ENCODE assay signal across 8 cellular contexts in genomic region chr1:156126701-156127534, GRCh38. TPM values are rescaled to one million over a fixed set of nuclear protein-coding genes. Genes with fewer than 3 reads are reported as not detected.
A peak's percentile ranks its signal among the peaks of the same experiment; 100 is the strongest.
DNase-seq lines count a peak whose midpoint lies in the region; ATAC-seq, FAIRE-seq and TF ChIP-seq lines count a peak whose summit lies in the region.

No MANE protein-coding gene starts in this region.

- H3K27ac ChIP-seq in CD4-positive, alpha-beta T cell (ENCODE audit: low read depth, low read length), result peak overlapping the region; percentile 73
- peak overlapping the region; percentile 82 for H3K27ac ChIP-seq in GM23338 (ENCODE audit: low read depth)
- peak overlapping the region; percentile 99 for H3K27ac ChIP-seq in psoas muscle

- H3K27me3 ChIP-seq in CD4-positive, alpha-beta T cell (ENCODE audit: control insufficient read depth, insufficient read depth, low read length), result no peaks in the 10 kb centered on the region
- no peaks in the 10 kb centered on the region for H3K27me3 ChIP-seq in GM23338 (ENCODE audit: insufficient read depth)
- H3K27me3 ChIP-seq in psoas muscle (ENCODE audit: insufficient read depth in 3 of 3, low read length in 2 of 3), result no peaks in the 10 kb centered on the region

- H3K4me3 ChIP-seq in GM23338 (no peak overlapping the region), epithelial cell of proximal tubule (ENCODE audit: low read depth, low read length) (peak overlapping the region; percentile 15), psoas muscle (peak overlapping the region; percentile 54)

- POLR2A ChIA-PET in CD4-positive, alpha-beta T cell (lab: Charles Lee), result interaction anchor here (0.6 to 3.5 kb wide), 7 partner anchors 12 to 67 kb away, joined by 3 to 18 read pairs (median 7); partner anchors contain the start of genes LMNA and SLC25A44

- peaks cover 55% of the 10 kb centered on the region for H3K4me1 ChIP-seq in GM23338 (ENCODE audit: insufficient read depth)
- H3K4me1 ChIP-seq in psoas muscle, result peaks cover 87% of the 10 kb centered on the region

- H4K20me1 ChIP-seq in GM23338 (replicated peaks; ENCODE audit: insufficient read depth), result no peaks in the 10 kb centered on the region

- peak; percentile 55 to 86 (median 69) for DNase-seq in CD4-positive, alpha-beta T cell
- DNase-seq in GM23338 (ENCODE audit: low spot score) (no peak), NOMO-1 (lab: John Stamatoyannopoulos, UW; ENCODE audit: unreplicated experiment in 2 of 2) (peak; percentile 89 to 99), epithelial cell of proximal tubule (ENCODE audit: low read depth) (no peak), psoas muscle (peak; percentile 61 to 73), urothelium cell line (ENCODE audit: low spot score) (peak; percentile 51), DMS114 treated with DMSO at 0.1 percent for 48 hours (lab: John Stamatoyannopoulos, UW; ENCODE audit: unreplicated experiment) (no peak)
- DNase-seq in activated CD8-positive, alpha-beta memory T cell treated with anti-CD3 and anti-CD28 coated beads, Interleukin-2, amount 50 U/mL, for 4 hours, result peak; percentile 76

- H3K36me3 ChIP-seq in GM23338 (ENCODE audit: insufficient read depth) (peaks cover 3% of the 10 kb centered on the region; the same call in 1 of the 2 replicates), psoas muscle (ENCODE audit: insufficient read depth in 1 of 2, low read depth in 1 of 2) (peaks cover 4 to 16% of the 10 kb centered on the region in 2 donors)

- peaks cover 5% of the 10 kb centered on the region for H3K27me3 Mint-ChIP-seq in CD4-positive, alpha-beta T cell
- H3K27me3 Mint-ChIP-seq in GM23338 (ENCODE audit: insufficient read depth, low read depth, poor library complexity), result peaks cover 30% of the 10 kb centered on the region

- WGBS in psoas muscle, 3 donors, result 26 to 39% (median 27%) methylated on average over 15 of the region's 15 CpGs

- H3K9me3 Mint-ChIP-seq in CD4-positive, alpha-beta T cell, result no peaks in the 10 kb centered on the region
- H3K9me3 Mint-ChIP-seq in GM23338, result no peaks in the 10 kb centered on the region

- no peak overlapping the region for H3K4me2 ChIP-seq in GM23338

- CTCF ChIA-PET in CD4-positive, alpha-beta T cell (lab: Charles Lee), result interaction anchor here (0.9 to 8.1 kb wide), 9 partner anchors 9 to 98 kb away, joined by 3 to 194 read pairs (median 13); partner anchors contain the start of gene LMNA

- no peaks in the 10 kb centered on the region for H3K9me3 ChIP-seq in CD4-positive, alpha-beta T cell (ENCODE audit: control insufficient read depth, low read length)
- no peaks in the 10 kb centered on the region for H3K9me3 ChIP-seq in psoas muscle

- FAIRE-seq in urothelium cell line (lab: Jason Lieb, UNC), result no peak

- intact Hi-C loops in CD4-positive, alpha-beta T cell (cut with DNase I, micrococcal nuclease), result loop anchor here (1.0 kb wide), 2 partner anchors 21 to 30 kb away; no protein-coding TSS in a partner anchor
- intact Hi-C loops in psoas muscle (cut with DNase I), result loop anchor here in 1 of 2 donors (10.0 kb wide), 1 partner anchor 378 kb away; the partner anchor contains the start of gene MEF2D

- H3K79me2 ChIP-seq in GM23338 (replicated peaks; ENCODE audit: insufficient read depth), result peaks cover 10% of the 10 kb centered on the region

- H3F3A ChIP-seq in GM23338 (replicated peaks; ENCODE audit: low read depth), result peaks cover 8% of the 10 kb centered on the region; the same call in 1 of the 2 replicates

- peak overlapping the region; percentile 62 for H3K4me3 Mint-ChIP-seq in CD4-positive, alpha-beta T cell
- H3K4me3 Mint-ChIP-seq in GM23338, result peak overlapping the region; percentile 64; the same call in 2 of the 3 replicates

- H3K4me1 Mint-ChIP-seq in CD4-positive, alpha-beta T cell (ENCODE audit: low read depth), result peaks cover 70% of the 10 kb centered on the region
- H3K4me1 Mint-ChIP-seq in GM23338, result peaks cover 58% of the 10 kb centered on the region

- no peaks in the 10 kb centered on the region for H3K9me2 ChIP-seq in GM23338 (ENCODE audit: insufficient read depth)

- no peak for TF ChIP-seq CTCF in CD4-positive, alpha-beta T cell (IDR thresholded peaks at IDR 0.05)
- TF ChIP-seq CTCF in GM23338 (conservative IDR thresholded peaks at IDR 0.05; ENCODE audit: low read depth in 2 of 2), result no peak
- no peak for TF ChIP-seq CTCF in epithelial cell of proximal tubule (conservative IDR thresholded peaks at IDR 0.05; ENCODE audit: low read depth, low read length)
- TF ChIP-seq CTCF in psoas muscle (IDR thresholded peaks at IDR 0.05), result no peak

- peak overlapping the region; percentile 68 for H3K27ac Mint-ChIP-seq in CD4-positive, alpha-beta T cell
- H3K27ac Mint-ChIP-seq in GM23338, result peak overlapping the region; percentile 90

- peak; percentile 73 for ATAC-seq in CD4-positive, alpha-beta T cell (ENCODE audit: poor library complexity)
- ATAC-seq in GM23338 (no peak), psoas muscle (no peak)

- H2AFZ ChIP-seq in GM23338, result no peak overlapping the region

- H3K36me3 Mint-ChIP-seq in CD4-positive, alpha-beta T cell (ENCODE audit: low read depth), result peaks cover 7% of the 10 kb centered on the region
- H3K36me3 Mint-ChIP-seq in GM23338 (ENCODE audit: low read depth), result peaks cover 3% of the 10 kb centered on the region

TF ChIP-seq in GM23338, 12 proteins besides CTCF, POLR2A, EP300 and RAD21:
- TF ChIP-seq EZH2phosphoT487 (IDR thresholded peaks at IDR 0.05; ENCODE audit: unreplicated experiment), result no peak
- no peak for TF ChIP-seq REST (IDR thresholded peaks at IDR 0.05; ENCODE audit: unreplicated experiment)
- no peak for TF ChIP-seq NANOG (IDR thresholded peaks at IDR 0.05; ENCODE audit: borderline replicate concordance)
- TF ChIP-seq POLR2AphosphoS5 (IDR thresholded peaks at IDR 0.05; ENCODE audit: low read depth), result no peak
- no peak for TF ChIP-seq JUNB (IDR thresholded peaks at IDR 0.05; ENCODE audit: unreplicated experiment)
- TF ChIP-seq ZNF331 (CRISPR knock-in tag; IDR thresholded peaks at IDR 0.05; ENCODE audit: low read depth), result no peak
- TF ChIP-seq STAT1 (IDR thresholded peaks at IDR 0.05; ENCODE audit: unreplicated experiment), result no peak
- no peak for TF ChIP-seq ZNF114 (CRISPR knock-in tag; IDR thresholded peaks at IDR 0.05)
- no peak for TF ChIP-seq CREB1 (CRISPR knock-in tag; IDR thresholded peaks at IDR 0.05; ENCODE audit: low read depth)

RNA-seq across cellular contexts. Expression of gene LMNA, which starts 12.4 kb away (rescaled TPM):
- 100 to 1,000 TPM; 435 to 455 TPM for total RNA-seq in CD4-positive, alpha-beta T cell
- 56.3 and 68.9 TPM in 2 replicates for total RNA-seq in GM23338 (2014; rRNA removed; shearing (Covaris generic))
- 35.5 and 38.9 TPM in 2 replicates for polyA plus RNA-seq in GM23338 (2016; fragmentation: Nextera tagmentation; extraction: Ambion mirVana)
- total RNA-seq in epithelial cell of proximal tubule, result 358 and 433 TPM in 2 replicates
- total RNA-seq in psoas muscle, result 100 to 1,000 TPM; 161 to 392 (median 291) TPM
- polyA plus RNA-seq in psoas muscle, result 100 to 1,000 TPM; 114 to 237 (median 138) TPM

RNA-seq across cellular contexts. Expression of gene SEMA4A, which starts 26.5 kb away (rescaled TPM):
- total RNA-seq in CD4-positive, alpha-beta T cell, result 10 to 100 TPM in 1 of 2 experiments, 1 to 10 TPM in 1; 9.4 to 10.1 TPM
- total RNA-seq in GM23338 (2014; rRNA removed; shearing (Covaris generic)), result 17.0 and 20.2 TPM in 2 replicates
- polyA plus RNA-seq in GM23338 (2016; fragmentation: Nextera tagmentation; extraction: Ambion mirVana) (5.5 and 5.6 TPM in 2 replicates), psoas muscle (1 to 10 TPM in 1 of 3 donors, under 1 TPM in 2; 0.77 to 1.8 (median 0.82) TPM)
- total RNA-seq in epithelial cell of proximal tubule (1.4 and 3.5 TPM in 2 replicates), psoas muscle (1 to 10 TPM; 1.2 to 3.4 (median 2.4) TPM)

RNA-seq across cellular contexts. Expression of gene MEX3A, which starts 44.7 kb away (rescaled TPM):
- under 1 TPM; 0.27 to 0.36 TPM for total RNA-seq in CD4-positive, alpha-beta T cell
- 31.5 and 38.1 TPM in 2 replicates for total RNA-seq in GM23338 (2014; rRNA removed; shearing (Covaris generic))
- polyA plus RNA-seq in GM23338 (2016; fragmentation: Nextera tagmentation; extraction: Ambion mirVana) (18.5 and 19.7 TPM in 2 replicates), psoas muscle (under 1 TPM; 0.07 to 0.42 (median 0.22) TPM)
- total RNA-seq in epithelial cell of proximal tubule (14.8 and 19.0 TPM in 2 replicates), psoas muscle (under 1 TPM; 0.06 to 0.28 (median 0.11) TPM)

Comparison
In these comparisons a context has a peak if more than half of its experiments do, and no peak if none do; other contexts are left out.
1. DNase-seq: peak in CD4-positive, alpha-beta T cell (10 of 10), NOMO-1 (2 of 2), activated CD8-positive, alpha-beta memory T cell treated with anti-CD3 and anti-CD28 coated beads, Interleukin-2, amount 50 U/mL, for 4 hours (single experiment), psoas muscle (2 of 2) and urothelium cell line (single experiment); none in GM23338 (single experiment), epithelial cell of proximal tubule (single experiment) and DMS114 treated with DMSO at 0.1 percent for 48 hours (single experiment).
2. RNA of gene MEX3A, which starts 44.7 kb away (total RNA-seq): 31.5 to 38.1 TPM in GM23338 and 14.8 to 19.0 TPM in epithelial cell of proximal tubule; 0.27 to 0.36 TPM in CD4-positive, alpha-beta T cell and 0.06 to 0.28 TPM in psoas muscle; every median in the first group is over 10 times any median in the second.
3. Peak in every context shown above with its lines, with median percentiles within 50 percentile points of each other: H3K27ac ChIP-seq.